18 cellular contexts compared by ENCODE assay signal in genomic region chr10:113859261-113859660, GRCh38. TPM values are rescaled to one million over a fixed set of nuclear protein-coding genes. Genes with fewer than 3 reads are reported as not detected.
A peak's percentile ranks its signal among the peaks of the same experiment; 100 is the strongest.
DNase-seq lines count a peak whose midpoint lies in the region; ATAC-seq and TF ChIP-seq lines count a peak whose summit lies in the region.
"Had no signal": no experiment of that assay in that cellular context is flagged by ENCODE, and none has a peak within 500 bp of the region (broad histone marks: within the 10 kb centered on the region; RNA-seq: fewer than 3 reads in every experiment).

No MANE protein-coding gene starts in this region.

- H4K20me1 ChIP-seq in Karpas-422 (ENCODE audit: insufficient read depth, low read depth, low read length): no peaks in the 10 kb centered on the region

- H3K4me3 Mint-ChIP-seq in activated CD4-positive, alpha-beta memory T cell treated with anti-CD3 and anti-CD28 coated beads, Interleukin-2, amount 10 ng/mL, durations not matched to agents 7 days and 5 days: no peak overlapping the region
- H3K4me3 Mint-ChIP-seq: GM23338, nephron progenitor cell, T-helper 17 cell had no signal

- no peak for TF ChIP-seq EP300 in suprapubic skin (IDR thresholded peaks at IDR 0.05)

- H3K79me2 ChIP-seq in Karpas-422 (ENCODE audit: low read length): peaks cover 79% of the 10 kb centered on the region

- POLR2A ChIA-PET in activated CD4-positive, alpha-beta memory T cell treated with anti-CD3 and anti-CD28 coated beads, Interleukin-2, amount 10 ng/mL, durations not matched to agents 7 days and 5 days (lab: Charles Lee): interaction anchor here (0.6 kb wide), 1 partner anchor 13 kb away, joined by 3 read pairs; no protein-coding TSS in a partner anchor

- H2AFZ ChIP-seq in Karpas-422 (ENCODE audit: low read length): no peak overlapping the region
- H2AFZ ChIP-seq: GM23338 had no signal

- no peak for TF ChIP-seq POLR2A in suprapubic skin (IDR thresholded peaks at IDR 0.05)

- H3K27me3 ChIP-seq in Karpas-422 (ENCODE audit: low read length): no peaks in the 10 kb centered on the region
- H3K27me3 ChIP-seq in suprapubic skin: no peaks in the 10 kb centered on the region
- H3K27me3 ChIP-seq: adrenal gland, dorsolateral prefrontal cortex, foreskin keratinocyte, spleen had no signal

- ATAC-seq in GM19395 (IDR thresholded peaks at IDR 0.05; ENCODE audit: unreplicated experiment) (peak; percentile 47), HG02852 (IDR thresholded peaks at IDR 0.05; ENCODE audit: unreplicated experiment) (peak; percentile 45)
- ATAC-seq in stimulated activated naive CD8-positive, alpha-beta T cell treated with anti-CD3 and anti-CD28 coated beads, Interleukin-15, Interleukin-2, amounts not matched to agents 100 U/mL and 50 U/mL, for 24 hours: no peak
- ATAC-seq: GM23338, T-helper 17 cell had no signal

- CTCF ChIA-PET in activated CD4-positive, alpha-beta memory T cell treated with anti-CD3 and anti-CD28 coated beads, Interleukin-2, amount 10 ng/mL, durations not matched to agents 7 days and 5 days (lab: Charles Lee): no interaction called here

- DNase-seq in GM13977 (ENCODE audit: low spot score) (peak; percentile 33), Karpas-422 (no peak), suprapubic skin (ENCODE audit: low spot score in 2 of 2) (no peak)
- DNase-seq in stimulated activated CD4-positive, alpha-beta T cell treated with anti-CD3 and anti-CD28 coated beads, Interleukin-4, amount 100 ng/mL, for 4 hours: no peak
- no peak for DNase-seq in activated CD4-positive, alpha-beta memory T cell treated with anti-CD3 and anti-CD28 coated beads, Interleukin-2, amount 10 ng/mL, durations not matched to agents 7 days and 5 days
- DNase-seq in stimulated activated naive CD8-positive, alpha-beta T cell treated with anti-CD3 and anti-CD28 coated beads, Interleukin-15, Interleukin-2, amounts not matched to agents 100 U/mL and 50 U/mL, for 24 hours: no peak
- DNase-seq: activated CD8-positive, alpha-beta memory T cell treated with anti-CD3 and anti-CD28 coated beads, Interleukin-2, amount 50 U/mL, for 4 hours; dorsolateral prefrontal cortex; kidney glomerular epithelial cell; nephron progenitor cell; spleen; stimulated activated CD8-positive, alpha-beta memory T cell treated with anti-CD3 and anti-CD28 coated beads, Interleukin-4, amount 100 ng/mL, for 48 hours; T-helper 17 cell had no signal

- H3K36me3 ChIP-seq in Karpas-422 (ENCODE audit: insufficient read depth, low read length): peaks cover 47% of the 10 kb centered on the region
- peaks cover 30% of the 10 kb centered on the region for H3K36me3 ChIP-seq in suprapubic skin

- peaks cover 4% of the 10 kb centered on the region for H3K9me3 Mint-ChIP-seq in activated CD4-positive, alpha-beta memory T cell treated with anti-CD3 and anti-CD28 coated beads, Interleukin-2, amount 10 ng/mL, durations not matched to agents 7 days and 5 days

- H3K27me3 Mint-ChIP-seq in activated CD4-positive, alpha-beta memory T cell treated with anti-CD3 and anti-CD28 coated beads, Interleukin-2, amount 10 ng/mL, durations not matched to agents 7 days and 5 days: no peaks in the 10 kb centered on the region
- H3K27me3 Mint-ChIP-seq: T-helper 17 cell had no signal

- no peaks in the 10 kb centered on the region for H3K9me3 ChIP-seq in Karpas-422 (ENCODE audit: low read length)
- H3K9me3 ChIP-seq in suprapubic skin: no peaks in the 10 kb centered on the region

- no peak for TF ChIP-seq CTCF in GM13977 (IDR thresholded peaks at IDR 0.05; ENCODE audit: extremely low read depth, insufficient read depth, missing control alignments)
- TF ChIP-seq CTCF in suprapubic skin (IDR thresholded peaks at IDR 0.05): no peak

- H3K4me3 ChIP-seq in Karpas-422 (ENCODE audit: low read length) (no peak overlapping the region), suprapubic skin (no peak overlapping the region)
- H3K4me3 ChIP-seq: adrenal gland, GM23338, spleen had no signal

- peaks cover 42% of the 10 kb centered on the region for H3K4me1 ChIP-seq in Karpas-422 (ENCODE audit: low read length)
- peaks cover 25% of the 10 kb centered on the region for H3K4me1 ChIP-seq in suprapubic skin

- 80% methylated on average over 2 of the region's 2 CpGs for WGBS in suprapubic skin

- H3K27ac Mint-ChIP-seq in activated CD4-positive, alpha-beta memory T cell treated with anti-CD3 and anti-CD28 coated beads, Interleukin-2, amount 10 ng/mL, durations not matched to agents 7 days and 5 days: no peak overlapping the region
- H3K27ac Mint-ChIP-seq: GM23338, nephron progenitor cell, T-helper 17 cell had no signal

- H3K27ac ChIP-seq in Karpas-422 (ENCODE audit: low read length) (peak overlapping the region; percentile 85), suprapubic skin (no peak overlapping the region)
- H3K27ac ChIP-seq: foreskin keratinocyte had no signal

- H3K9me2 ChIP-seq in Karpas-422 (replicated peaks; ENCODE audit: insufficient read depth, low read length): no peaks in the 10 kb centered on the region

- H3K4me1 Mint-ChIP-seq in activated CD4-positive, alpha-beta memory T cell treated with anti-CD3 and anti-CD28 coated beads, Interleukin-2, amount 10 ng/mL, durations not matched to agents 7 days and 5 days: peaks cover 30% of the 10 kb centered on the region

- peak overlapping the region; percentile 19 for H3K9ac ChIP-seq in Karpas-422 (ENCODE audit: low read length)

- peaks cover 54% of the 10 kb centered on the region for H3K36me3 Mint-ChIP-seq in activated CD4-positive, alpha-beta memory T cell treated with anti-CD3 and anti-CD28 coated beads, Interleukin-2, amount 10 ng/mL, durations not matched to agents 7 days and 5 days (ENCODE audit: low read depth)

- in situ Hi-C loops in GM13977 (cut with MboI; ENCODE audit: low pct_unique_long_range_greater_than_20kb, low sequenced_read_pairs, unreplicated experiment): no loop called here

- H3K4me2 ChIP-seq in Karpas-422 (ENCODE audit: low read depth, low read length, poor library complexity, severe bottlenecking): peak overlapping the region; percentile 93
- H3K4me2 ChIP-seq: GM23338 had no signal

RNA-seq across cellular contexts. Expression of gene NHLRC2, which starts 4.8 kb away (rescaled TPM):
- 14.7 and 21.9 TPM in 2 replicates for total RNA-seq in Karpas-422 (2014; rRNA removed; shearing (Covaris generic); ENCODE audit: low replicate concordance)
- total RNA-seq in activated CD4-positive, alpha-beta memory T cell treated with anti-CD3 and anti-CD28 coated beads, Interleukin-2, amount 10 ng/mL, durations not matched to agents 7 days and 5 days: 10 to 100 TPM; 29.5 to 29.9 TPM
- 10 to 100 TPM; 35.3 to 49.6 (median 42.3) TPM for total RNA-seq in suprapubic skin

RNA-seq across cellular contexts. Expression of gene DCLRE1A, which starts 5.4 kb away (rescaled TPM):
- total RNA-seq in Karpas-422 (2014; rRNA removed; shearing (Covaris generic); ENCODE audit: low replicate concordance): 5.7 and 11.4 TPM in 2 replicates
- 10 to 100 TPM; 17.8 to 18.2 TPM for total RNA-seq in activated CD4-positive, alpha-beta memory T cell treated with anti-CD3 and anti-CD28 coated beads, Interleukin-2, amount 10 ng/mL, durations not matched to agents 7 days and 5 days
- 1 to 10 TPM; 3.6 to 5.2 (median 4.2) TPM for total RNA-seq in suprapubic skin
